In the genomic region with DNA sequence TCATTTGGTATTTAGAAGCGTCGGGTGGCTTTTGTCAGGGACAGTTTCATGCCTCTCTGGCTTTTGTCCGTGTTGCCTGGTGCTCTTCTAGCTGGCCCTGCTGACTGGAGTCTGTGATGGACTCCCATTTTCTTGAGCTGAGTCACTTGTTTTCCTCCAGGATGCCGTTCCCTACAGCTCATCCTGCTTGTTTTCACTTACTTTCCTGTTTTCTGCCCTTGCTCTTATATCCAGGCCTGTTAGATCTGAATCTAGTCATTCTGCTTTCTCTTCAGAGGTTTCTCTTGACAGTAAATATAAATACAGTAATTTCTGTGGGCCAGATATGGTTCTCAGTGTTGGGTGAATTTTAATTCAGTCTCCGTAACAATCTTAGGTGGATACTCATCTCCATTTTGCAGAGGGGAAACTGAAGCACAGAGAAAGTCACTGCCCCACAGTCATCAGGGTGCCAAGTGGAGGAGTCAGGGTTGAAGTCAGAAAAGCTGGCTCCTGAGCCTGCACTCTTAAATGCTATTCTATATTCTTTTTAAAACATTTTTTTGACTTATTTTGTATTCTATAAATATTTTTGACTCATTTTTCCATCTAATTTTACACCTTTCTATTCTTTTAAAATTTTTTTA, we compare ENCODE assay signal across 10 cellular contexts.
A peak's percentile ranks its signal among the peaks of the same experiment; 100 is the strongest.
DNase-seq lines count a peak whose midpoint lies in the region; ATAC-seq, FAIRE-seq and TF ChIP-seq lines count a peak whose summit lies in the region.
"Had no signal": no experiment of that assay in that cellular context is flagged by ENCODE, and none has a peak within 500 bp of the region (broad histone marks: within the 10 kb centered on the region; RNA-seq: fewer than 3 reads in every experiment).

No MANE protein-coding gene starts in this region.

- peaks cover 56% of the 10 kb centered on the region for H3K4me1 ChIP-seq in suprapubic skin

- H3K4me3 ChIP-seq in cardiac fibroblast (replicated peaks in 1 of 2; ENCODE audit: low read depth in 2 of 2, low read length in 2 of 2) (peak overlapping the region in 1 of 2 donors; percentile 2), suprapubic skin (no peak overlapping the region)

- no peak for TF ChIP-seq POLR2A in suprapubic skin (IDR thresholded peaks at IDR 0.05)

- TF ChIP-seq EP300 in suprapubic skin (IDR thresholded peaks at IDR 0.05): no peak

- DNase-seq in HTR-8/SVneo (ENCODE audit: insufficient read length, low spot score) (peak; percentile 85), cardiac fibroblast (ENCODE audit: low read depth in 2 of 2) (peak; percentile 86 to 94), kidney tubule cell (ENCODE audit: low spot score) (peak; percentile 91), suprapubic skin (ENCODE audit: low spot score in 2 of 2) (no peak), NAMALWA (ENCODE audit: low spot score) (no peak), DMS79 treated with DMSO at 0.1 percent for 48 hours (lab: John Stamatoyannopoulos, UW) (no peak), DMS79 (lab: John Stamatoyannopoulos, UW) (no peak)
- DNase-seq: activated naive CD8-positive, alpha-beta T cell treated with anti-CD3 and anti-CD28 coated beads, Interleukin-2, amount 10 ng/mL, durations not matched to agents 7 days and 5 days; NCI-H2107 had no signal

- no peaks in the 10 kb centered on the region for H3K36me3 ChIP-seq in suprapubic skin

- H3K9me3 ChIP-seq in suprapubic skin: no peaks in the 10 kb centered on the region

- WGBS in suprapubic skin: 69% methylated on average over 5 of the region's 5 CpGs

- TF ChIP-seq CTCF in cardiac fibroblast (IDR thresholded peaks at IDR 0.05; ENCODE audit: low read depth, low read length): no peak
- TF ChIP-seq CTCF in suprapubic skin (IDR thresholded peaks at IDR 0.05): no peak

- no peaks in the 10 kb centered on the region for H3K27me3 ChIP-seq in suprapubic skin

- no peak for ATAC-seq in GM19324 (IDR thresholded peaks at IDR 0.05; ENCODE audit: low FRiP score, unreplicated experiment)

- peak overlapping the region; percentile 77 for H3K27ac ChIP-seq in suprapubic skin

- peak; percentile 90 for FAIRE-seq in HTR-8/SVneo (lab: Jason Lieb, UNC)

Comparison
In these comparisons a context has a peak if more than half of its experiments do, and no peak if none do; other contexts are left out.
1. DNase-seq: peak in HTR-8/SVneo (single experiment), cardiac fibroblast (2 of 2) and kidney tubule cell (single experiment); none in suprapubic skin (0 of 2), NAMALWA (single experiment), DMS79 treated with DMSO at 0.1 percent for 48 hours (single experiment) and DMS79 (single experiment).